In genomic region chr4:113697429-113697828, GRCh38 we compare ENCODE assay signal across 14 cellular contexts.
"Had no signal": no experiment of that assay in that cellular context is flagged by ENCODE, and none has a peak within 500 bp of the region (broad histone marks: within the 10 kb centered on the region; RNA-seq: fewer than 3 reads in every experiment).

No MANE protein-coding gene starts in this region.

- DNase-seq: effector memory CD4-positive, alpha-beta T cell; gastrocnemius medialis; heart right ventricle; hypothalamus; islet precursor cell; mammary epithelial cell; naive thymus-derived CD4-positive, alpha-beta T cell; nephron progenitor cell; right lobe of liver; stimulated activated CD4-positive, alpha-beta T cell treated with anti-CD3 and anti-CD28 coated beads, Interleukin-4, amount 100 ng/mL, for 1 hour; stimulated activated naive B cell treated with anti-CD40 and anti-IgM and Interleukin-4, amounts not matched to agents 10 μg/mL and 1 μg/mL and 100 μg/mL, for 72 hours; trophoblast cell had no signal

- ATAC-seq: esophagus mucosa; gastrocnemius medialis; heart right ventricle; left lobe of liver; naive thymus-derived CD4-positive, alpha-beta T cell; right lobe of liver had no signal

- H3K27ac Mint-ChIP-seq: nephron progenitor cell; stimulated activated naive B cell treated with anti-CD40 and anti-IgM and Interleukin-4, amounts not matched to agents 10 μg/mL and 1 μg/mL and 100 μg/mL, for 72 hours had no signal

- H3K27me3 Mint-ChIP-seq: naive thymus-derived CD4-positive, alpha-beta T cell; stimulated activated naive B cell treated with anti-CD40 and anti-IgM and Interleukin-4, amounts not matched to agents 10 μg/mL and 1 μg/mL and 100 μg/mL, for 72 hours had no signal

- H3K4me3 Mint-ChIP-seq: naive thymus-derived CD4-positive, alpha-beta T cell; nephron progenitor cell; stimulated activated naive B cell treated with anti-CD40 and anti-IgM and Interleukin-4, amounts not matched to agents 10 μg/mL and 1 μg/mL and 100 μg/mL, for 72 hours had no signal

- H3K9me3 Mint-ChIP-seq: nephron progenitor cell had no signal
